ENCODE assay signal across 9 cellular contexts in genomic region chr5:152642880-152643279, GRCh38.
"Had no signal": no experiment of that assay in that cellular context is flagged by ENCODE, and none has a peak within 500 bp of the region (broad histone marks: within the 10 kb centered on the region; RNA-seq: fewer than 3 reads in every experiment).

No MANE protein-coding gene starts in this region.

- H3K4me1 ChIP-seq: HAP-1 had no signal

- H3K27ac Mint-ChIP-seq: HFFc6 had no signal

- H3K4me3 ChIP-seq: GM23248, HAP-1, K562 had no signal

- DNase-seq: GM23248, H7, HFFc6, IMR-90, KG1 had no signal

- H3K27ac ChIP-seq: GM23248, HL-60 had no signal

- ATAC-seq: HCT116, K562 had no signal

- H3K9ac ChIP-seq: GM23248 had no signal

- H3K36me3 ChIP-seq: HAP-1 had no signal

- H2AFZ ChIP-seq: GM23248 had no signal

- H3K4me3 Mint-ChIP-seq: HFFc6 had no signal

- H3K9me3 ChIP-seq: HAP-1 had no signal
